ENCODE assay signal across 13 cellular contexts in genomic region chr17:48645639-48646182, GRCh38. TPM values are rescaled to one million over a fixed set of nuclear protein-coding genes. Genes with fewer than 3 reads are reported as not detected.
DNase-seq lines count a peak whose midpoint lies in the region; ATAC-seq and TF ChIP-seq lines count a peak whose summit lies in the region.
"Had no signal": no experiment of that assay in that cellular context is flagged by ENCODE, and none has a peak within 500 bp of the region (broad histone marks: within the 10 kb centered on the region; RNA-seq: fewer than 3 reads in every experiment).

No MANE protein-coding gene starts in this region.

- intact Hi-C loops in prostate gland (cut with DNase I), result no loop called here

- no peaks in the 10 kb centered on the region for H3K9me3 Mint-ChIP-seq in T-helper 2 cell treated with Interferon-gamma antibody and Interleukin-4, amounts not matched to agents 5 μg/mL and 100 μg/mL, for 36 hours

- no peaks in the 10 kb centered on the region for H3K27me3 ChIP-seq in MG63
- H3K27me3 ChIP-seq in prostate gland (replicated peaks; ENCODE audit: insufficient read depth), result peaks cover 15% of the 10 kb centered on the region
- H3K27me3 ChIP-seq in gastroesophageal sphincter, result peaks cover 100% of the 10 kb centered on the region

- DNase-seq in T-helper 2 cell treated with Interferon-gamma antibody and Interleukin-4, amounts not matched to agents 5 μg/mL and 100 μg/mL, for 36 hours (ENCODE audit: low spot score), result no peak
- DNase-seq in T-helper 2 cell (no peak), MG63 (no peak), epidermal melanocyte (ENCODE audit: insufficient read length, low spot score) (peak; percentile 14), retina (peak; percentile 12), prostate gland (ENCODE audit: low spot score) (no peak), T-helper 9 cell (no peak)
- DNase-seq: esophagus squamous epithelium, GDM1, NCI-H1436, NCI-H82 had no signal

- H3K36me3 Mint-ChIP-seq in T-helper 2 cell treated with Interferon-gamma antibody and Interleukin-4, amounts not matched to agents 5 μg/mL and 100 μg/mL, for 36 hours (ENCODE audit: low read depth), result no peaks in the 10 kb centered on the region

- H3K9me3 ChIP-seq in MG63 (no peaks in the 10 kb centered on the region; the same call in 1 of the 2 replicates), prostate gland (no peaks in the 10 kb centered on the region), gastroesophageal sphincter (no peaks in the 10 kb centered on the region)
- H3K9me3 ChIP-seq: breast epithelium, esophagus squamous epithelium had no signal

- no peaks in the 10 kb centered on the region for H3K4me1 ChIP-seq in prostate gland (replicated peaks)
- H3K4me1 ChIP-seq in gastroesophageal sphincter, result peaks cover 0 to 30% (median 12%) of the 10 kb centered on the region in 3 donors

- no peak overlapping the region for H3K27ac Mint-ChIP-seq in T-helper 2 cell treated with Interferon-gamma antibody and Interleukin-4, amounts not matched to agents 5 μg/mL and 100 μg/mL, for 36 hours

- H3K27ac ChIP-seq in prostate gland (no peak overlapping the region), gastroesophageal sphincter (no peak overlapping the region)
- H3K27ac ChIP-seq: breast epithelium, esophagus squamous epithelium had no signal

- TF ChIP-seq CTCF in prostate gland (IDR thresholded peaks at IDR 0.05) (no peak), gastroesophageal sphincter (IDR thresholded peaks at IDR 0.05) (no peak)

- H3K27me3 Mint-ChIP-seq in T-helper 2 cell treated with Interferon-gamma antibody and Interleukin-4, amounts not matched to agents 5 μg/mL and 100 μg/mL, for 36 hours (ENCODE audit: low read depth), result peaks cover 90% of the 10 kb centered on the region

- peaks cover 6% of the 10 kb centered on the region for H3K4me1 Mint-ChIP-seq in T-helper 2 cell treated with Interferon-gamma antibody and Interleukin-4, amounts not matched to agents 5 μg/mL and 100 μg/mL, for 36 hours (ENCODE audit: low read depth)

- no peak for TF ChIP-seq POLR2A in prostate gland (IDR thresholded peaks at IDR 0.05)
- no peak for TF ChIP-seq POLR2A in gastroesophageal sphincter (IDR thresholded peaks at IDR 0.05)

- TF ChIP-seq EP300 in gastroesophageal sphincter (IDR thresholded peaks at IDR 0.05), result no peak

- H3K4me3 Mint-ChIP-seq in T-helper 2 cell treated with Interferon-gamma antibody and Interleukin-4, amounts not matched to agents 5 μg/mL and 100 μg/mL, for 36 hours, result peak overlapping the region; percentile 44

- H3K36me3 ChIP-seq in MG63 (peaks cover 42% of the 10 kb centered on the region), prostate gland (no peaks in the 10 kb centered on the region), gastroesophageal sphincter (no peaks in the 10 kb centered on the region)
- H3K36me3 ChIP-seq: breast epithelium, esophagus squamous epithelium had no signal

- no peak for ATAC-seq in gastroesophageal sphincter

- peak overlapping the region; percentile 94 for H3K4me3 ChIP-seq in MG63
- H3K4me3 ChIP-seq in prostate gland, result no peak overlapping the region
- no peak overlapping the region for H3K4me3 ChIP-seq in gastroesophageal sphincter

- 62% methylated on average over 14 of the region's 14 CpGs for WGBS in prostate gland
- WGBS in gastroesophageal sphincter (ENCODE audit: low coverage in 1 of 2), 2 donors, result 7 to 16% methylated on average over 6 of the region's 14 CpGs

RNA-seq across cellular contexts. Expression of gene HOXB9, which starts 19.6 kb away (rescaled TPM):
- 7.3 and 21.0 TPM in 2 replicates for total RNA-seq in MG63 (2014; rRNA removed; shearing (Covaris generic); ENCODE audit: low replicate concordance)
- under 1 TPM; 0.09 to 0.68 TPM for total RNA-seq in prostate gland
- total RNA-seq in gastroesophageal sphincter, result not detected
- total RNA-seq: esophagus squamous epithelium had no signal

RNA-seq across cellular contexts. Expression of gene HOXB8, which starts 30.6 kb away (rescaled TPM):
- 3.8 and 4.8 TPM in 2 replicates for total RNA-seq in MG63 (2014; rRNA removed; shearing (Covaris generic); ENCODE audit: low replicate concordance)
- under 1 TPM; 0.09 to 0.97 TPM for total RNA-seq in prostate gland
- 1 to 10 TPM in 1 of 4 donors, under 1 TPM in 1, not detected in 2; 0.27 to 3.9 TPM for total RNA-seq in gastroesophageal sphincter
- total RNA-seq: esophagus squamous epithelium had no signal

RNA-seq across cellular contexts. Expression of gene HOXB7, which starts 34.9 kb away (rescaled TPM):
- total RNA-seq in MG63 (2014; rRNA removed; shearing (Covaris generic); ENCODE audit: low replicate concordance), result 9.8 and 30.6 TPM in 2 replicates
- total RNA-seq in prostate gland, result 1 to 10 TPM in 1 of 2 donors, under 1 TPM in 1; 0.73 to 3.4 TPM
- 1 to 10 TPM in 3 of 4 donors, under 1 TPM in 1; 0.78 to 8.9 (median 3.0) TPM for total RNA-seq in gastroesophageal sphincter

RNA-seq across cellular contexts. Expression of gene HOXB6, which starts 40.9 kb away (rescaled TPM):
- total RNA-seq in MG63 (2014; rRNA removed; shearing (Covaris generic); ENCODE audit: low replicate concordance), result 7.0 and 7.7 TPM in 2 replicates
- total RNA-seq in prostate gland (under 1 TPM; 0.27 to 0.40 TPM), gastroesophageal sphincter (10 to 100 TPM in 1 of 4 donors, 1 to 10 TPM in 3; 4.9 to 40.1 (median 5.1) TPM)

RNA-seq across cellular contexts. Expression of gene HOXB5, which starts 52.1 kb away (rescaled TPM):
- total RNA-seq in MG63 (2014; rRNA removed; shearing (Covaris generic); ENCODE audit: low replicate concordance), result not detected in 2 replicates
- total RNA-seq in prostate gland (1 to 10 TPM in 1 of 2 donors, under 1 TPM in 1; 0.36 to 1.1 TPM), gastroesophageal sphincter (1 to 10 TPM in 3 of 4 donors, under 1 TPM in 1; 0.27 to 2.7 (median 1.4) TPM)
- total RNA-seq: esophagus squamous epithelium had no signal

Comparison
In these comparisons a context has a peak if more than half of its experiments do, and no peak if none do; other contexts are left out.
1. DNase-seq: peak in epidermal melanocyte (single experiment) and retina (single experiment); none in T-helper 2 cell treated with Interferon-gamma antibody and Interleukin-4, amounts not matched to agents 5 μg/mL and 100 μg/mL, for 36 hours (single experiment), T-helper 2 cell (0 of 5), MG63 (single experiment), prostate gland (single experiment) and T-helper 9 cell (single experiment).